32 cellular contexts compared by ENCODE assay signal in the genomic region with DNA sequence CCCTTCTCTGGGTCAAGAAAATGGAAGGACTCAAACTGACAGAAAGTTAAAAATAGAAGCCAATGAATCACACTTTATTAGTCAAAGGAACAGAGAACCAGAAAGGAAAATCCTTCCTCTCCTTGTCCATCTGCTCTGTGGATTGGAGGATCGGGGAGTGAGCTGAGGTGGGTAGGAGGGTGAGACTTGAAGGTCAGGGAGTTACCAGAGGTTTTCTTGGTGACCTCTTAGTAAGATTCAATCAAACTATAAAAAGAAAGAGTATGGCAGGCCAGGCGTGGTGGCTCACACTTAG. TPM values are rescaled to one million over a fixed set of nuclear protein-coding genes. Genes with fewer than 3 reads are reported as not detected.
"Had no signal": no experiment of that assay in that cellular context is flagged by ENCODE, and none has a peak within 500 bp of the region (broad histone marks: within the 10 kb centered on the region; RNA-seq: fewer than 3 reads in every experiment).

No MANE protein-coding gene starts in this region.

- DNase-seq: activated CD4-positive, alpha-beta T cell treated with anti-CD3 and anti-CD28 coated beads for 48 hours; activated CD4-positive, alpha-beta T cell treated with anti-CD3 and anti-CD28 coated beads, Interleukin-2, amount 50 U/mL, for 48 hours; activated CD8-positive, alpha-beta memory T cell treated with anti-CD3 and anti-CD28 coated beads for 24 hours; activated effector memory CD4-positive, alpha-beta T cell treated with Interleukin-2 at 50 U/mL for 16 hours; activated naive CD4-positive, alpha-beta T cell treated with Interleukin-2 at 50 U/mL for 16 hours; anterior cingulate cortex; endodermal cell; foreskin keratinocyte; heart right ventricle; left cardiac atrium; left ventricle myocardium superior; mucosa of descending colon; right lobe of liver; small intestine; stimulated activated CD4-positive, alpha-beta T cell treated with anti-CD3 and anti-CD28 coated beads, Interleukin-2, amount 100 ng/mL, for 24 hours; stimulated activated naive B cell treated with anti-CD40 and anti-IgM and Interleukin-4, amounts not matched to agents 10 μg/mL and 1 μg/mL and 100 μg/mL, for 72 hours; stomach; T1000; tibial artery; upper lobe of right lung; WERI-Rb-1 had no signal

- ATAC-seq: activated CD4-positive, CD25-positive, alpha-beta regulatory T cell treated with anti-CD3 and anti-CD28 coated beads, Interleukin-2, amount 50 U/mL, for 24 hours; esophagus mucosa; foreskin keratinocyte; heart right ventricle; left cardiac atrium; left ventricle myocardium superior; mucosa of descending colon; right lobe of liver; stimulated activated naive B cell treated with anti-CD40 and anti-IgM and Interleukin-4, amounts not matched to agents 10 μg/mL and 1 μg/mL and 100 μg/mL, for 72 hours; upper lobe of right lung had no signal

- H3K4me3 ChIP-seq: heart right ventricle, mucosa of descending colon, right lobe of liver, stomach, suprapubic skin, tibial artery, upper lobe of right lung had no signal

- H3K27ac ChIP-seq: foreskin keratinocyte, heart right ventricle, right lobe of liver, stomach, suprapubic skin, tibial artery, upper lobe of right lung, WERI-Rb-1 had no signal

- H3K9me3 ChIP-seq: heart right ventricle, mucosa of descending colon, right lobe of liver, stomach, suprapubic skin, tibial artery, upper lobe of right lung had no signal

- H3K4me1 ChIP-seq: foreskin keratinocyte had no signal

- H3K36me3 ChIP-seq: heart right ventricle, right lobe of liver, stomach, suprapubic skin, tibial artery, upper lobe of right lung, WERI-Rb-1 had no signal

RNA-seq across cellular contexts. Expression of gene TLX1, which starts 12.2 kb away (rescaled TPM):
- total RNA-seq: bronchial epithelial cell, endodermal cell, esophagus mucosa, foreskin keratinocyte, glomerular endothelial cell, left ventricle myocardium superior, lung microvascular endothelial cell, mesenteric fat pad, myocyte, osteocyte, posterior vena cava, renal cortical epithelial cell, suprapubic skin, upper lobe of right lung had no signal
- polyA plus RNA-seq: foreskin keratinocyte, stomach had no signal
